In the genomic region with DNA sequence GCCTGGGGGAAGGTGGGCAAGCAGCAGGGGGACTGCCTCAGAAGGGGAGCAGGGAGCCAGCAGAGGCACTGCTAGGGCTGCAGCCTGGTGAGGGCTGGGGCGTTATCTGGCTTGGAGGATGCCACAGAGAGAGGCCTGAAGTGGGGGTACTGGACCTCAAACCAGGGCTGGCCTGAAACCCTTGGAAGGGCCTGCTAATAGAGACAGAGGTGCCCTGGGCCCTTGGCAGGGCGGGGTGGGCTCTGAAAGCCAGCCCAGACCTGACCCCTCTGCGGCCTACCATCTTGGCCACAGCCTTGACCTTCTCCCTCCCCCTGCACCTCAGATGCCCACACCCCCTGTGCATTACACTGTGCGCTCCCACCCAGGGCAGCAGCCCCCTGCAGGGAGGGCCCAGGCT, we compare ENCODE assay signal across 23 cellular contexts. TPM values are rescaled to one million over a fixed set of nuclear protein-coding genes. Genes with fewer than 3 reads are reported as not detected.
A peak's percentile ranks its signal among the peaks of the same experiment; 100 is the strongest.
DNase-seq lines count a peak whose midpoint lies in the region; ATAC-seq and TF ChIP-seq lines count a peak whose summit lies in the region.
"Had no signal": no experiment of that assay in that cellular context is flagged by ENCODE, and none has a peak within 500 bp of the region (broad histone marks: within the 10 kb centered on the region; RNA-seq: fewer than 3 reads in every experiment).

No MANE protein-coding gene starts in this region.

- H4K20me1 ChIP-seq in PC-9 (ENCODE audit: insufficient read depth) (no peaks in the 10 kb centered on the region), smooth muscle cell (ENCODE audit: low read depth) (no peaks in the 10 kb centered on the region)

- no peaks in the 10 kb centered on the region for H3K36me3 Mint-ChIP-seq in CD8-positive, alpha-beta T cell
- H3K36me3 Mint-ChIP-seq: activated naive CD4-positive, alpha-beta T cell treated with anti-CD3 and anti-CD28 coated beads, Interleukin-2, amount 10 ng/mL, durations not matched to agents 7 days and 5 days; stimulated activated effector memory CD8-positive, alpha-beta T cell treated with anti-CD3 and anti-CD28 coated beads, Interleukin-12 subunit alpha, Interleukin-12 subunit beta, amount 100 ng/mL, for 72 hours had no signal

- CTCF ChIA-PET in PC-9 (lab: Charles Lee) = interaction anchor here (0.5 to 1.6 kb wide), 3 partner anchors 94 to 384 kb away, joined by 3 to 4 read pairs (median 3); no protein-coding TSS in a partner anchor
- CTCF ChIA-PET in CD8-positive, alpha-beta T cell (lab: Charles Lee) = interaction anchor here (20.4 kb wide), 1 partner anchor 14 kb away, joined by 328 read pairs; no protein-coding TSS in a partner anchor

- no peak for ATAC-seq in CD8-positive, alpha-beta T cell
- ATAC-seq: activated CD4-positive, alpha-beta T cell treated with anti-CD3 and anti-CD28 coated beads for 36 hours; stimulated activated effector memory CD8-positive, alpha-beta T cell treated with anti-CD3 and anti-CD28 coated beads, Interleukin-12 subunit alpha, Interleukin-12 subunit beta, amount 100 ng/mL, for 72 hours; T-helper 17 cell had no signal

- BruUV-seq in PC-9 (replicated peaks; lab: Mats Ljungman, UMichigan) = no TSS peak

- intact Hi-C loops in PC-9 (cut with micrococcal nuclease; ENCODE audit: unreplicated experiment) = loop anchor here (5.0 kb wide), 1 partner anchor 171 kb away; no protein-coding TSS in a partner anchor
- intact Hi-C loops in CD8-positive, alpha-beta T cell (cut with DNase I, micrococcal nuclease) = no loop called here

- TF ChIP-seq CTCF in PC-9 (conservative IDR thresholded peaks at IDR 0.05) (no peak), smooth muscle cell (IDR thresholded peaks at IDR 0.05; ENCODE audit: borderline replicate concordance, insufficient read depth, poor library complexity, severe bottlenecking) (no peak)
- TF ChIP-seq CTCF in CD8-positive, alpha-beta T cell (IDR thresholded peaks at IDR 0.05) = no peak

- peaks cover 34% of the 10 kb centered on the region for H3K4me1 Mint-ChIP-seq in CD8-positive, alpha-beta T cell (ENCODE audit: low read depth)

- H3K27me3 ChIP-seq in PC-9 (ENCODE audit: insufficient read depth, low read depth) (no peaks in the 10 kb centered on the region), smooth muscle cell (ENCODE audit: low read depth) (no peaks in the 10 kb centered on the region)
- no peaks in the 10 kb centered on the region for H3K27me3 ChIP-seq in CD8-positive, alpha-beta T cell (ENCODE audit: insufficient read depth, low read length)
- H3K27me3 ChIP-seq: dorsolateral prefrontal cortex, testis had no signal

- no peaks in the 10 kb centered on the region for H3K36me3 ChIP-seq in PC-9 (ENCODE audit: low read depth)
- H3K36me3 ChIP-seq in smooth muscle cell (ENCODE audit: low read depth) = no peaks in the 10 kb centered on the region
- no peaks in the 10 kb centered on the region for H3K36me3 ChIP-seq in CD8-positive, alpha-beta T cell (ENCODE audit: insufficient read depth, low read length)

- H3K27ac Mint-ChIP-seq in CD8-positive, alpha-beta T cell = no peak overlapping the region
- H3K27ac Mint-ChIP-seq: activated CD4-positive, alpha-beta T cell treated with anti-CD3 and anti-CD28 coated beads for 36 hours; activated naive CD4-positive, alpha-beta T cell treated with anti-CD3 and anti-CD28 coated beads, Interleukin-2, amount 10 ng/mL, durations not matched to agents 7 days and 5 days; activated T-cell treated with anti-CD3 and anti-CD28 coated beads, Interleukin-2, amount 50 U/mL, for 24 hours; CD4-positive, alpha-beta T cell; stimulated activated effector memory CD8-positive, alpha-beta T cell treated with anti-CD3 and anti-CD28 coated beads, Interleukin-12 subunit alpha, Interleukin-12 subunit beta, amount 100 ng/mL, for 72 hours; T-helper 17 cell had no signal

- H3K27ac ChIP-seq in PC-9 (peak overlapping the region; percentile 70), smooth muscle cell (ENCODE audit: low read depth) (peak overlapping the region; percentile 13)
- H3K27ac ChIP-seq in CD8-positive, alpha-beta T cell (ENCODE audit: low read depth, low read length) = no peak overlapping the region
- H3K27ac ChIP-seq: dorsolateral prefrontal cortex, psoas muscle had no signal

- POLR2A ChIA-PET in PC-9 (lab: Charles Lee; ENCODE audit: unreplicated experiment) = interaction anchor here (0.6 kb wide), 2 partner anchors 93 to 323 kb away, joined by 3 read pairs; a partner anchor contains a TSS
- POLR2A ChIA-PET in CD8-positive, alpha-beta T cell (lab: Charles Lee) = no interaction called here

- H3K9ac ChIP-seq in smooth muscle cell (ENCODE audit: low read depth) = no peak overlapping the region

- H3K9me2 ChIP-seq in PC-9 (ENCODE audit: insufficient read depth) = no peaks in the 10 kb centered on the region

- DNase-seq in D341Med (ENCODE audit: low spot score) (peak; percentile 24), PC-9 (no peak), islet precursor cell (peak; percentile 38), smooth muscle cell (lab: John Stamatoyannopoulos, UW; ENCODE audit: unreplicated experiment) (no peak), NCI-H524 (lab: John Stamatoyannopoulos, UW) (no peak), cerebellum (ENCODE audit: low spot score) (no peak)
- DNase-seq in CD8-positive, alpha-beta T cell = no peak
- DNase-seq: activated CD4-positive, alpha-beta T cell treated with anti-CD3 and anti-CD28 coated beads for 36 hours; activated CD8-positive, alpha-beta memory T cell treated with anti-CD3 and anti-CD28 coated beads for 24 hours; activated naive CD4-positive, alpha-beta T cell treated with anti-CD3 and anti-CD28 coated beads, Interleukin-2, amount 10 ng/mL, durations not matched to agents 7 days and 5 days; activated T-cell treated with anti-CD3 and anti-CD28 coated beads, Interleukin-2, amount 50 U/mL, for 24 hours; caudate nucleus; CD4-positive, alpha-beta T cell; KBM-7; NCI-H1436; NCI-H2107; NCI-H510A treated with DMSO at 0.1 percent for 48 hours; psoas muscle; small intestine; T-helper 17 cell; testis had no signal

- no peaks in the 10 kb centered on the region for H3K9me3 Mint-ChIP-seq in CD8-positive, alpha-beta T cell
- H3K9me3 Mint-ChIP-seq: activated naive CD4-positive, alpha-beta T cell treated with anti-CD3 and anti-CD28 coated beads, Interleukin-2, amount 10 ng/mL, durations not matched to agents 7 days and 5 days; activated T-cell treated with anti-CD3 and anti-CD28 coated beads, Interleukin-2, amount 50 U/mL, for 24 hours; CD4-positive, alpha-beta T cell; stimulated activated effector memory CD8-positive, alpha-beta T cell treated with anti-CD3 and anti-CD28 coated beads, Interleukin-12 subunit alpha, Interleukin-12 subunit beta, amount 100 ng/mL, for 72 hours had no signal

- no peak overlapping the region for H3K4me3 Mint-ChIP-seq in CD8-positive, alpha-beta T cell
- H3K4me3 Mint-ChIP-seq: activated CD4-positive, alpha-beta T cell treated with anti-CD3 and anti-CD28 coated beads for 36 hours; activated naive CD4-positive, alpha-beta T cell treated with anti-CD3 and anti-CD28 coated beads, Interleukin-2, amount 10 ng/mL, durations not matched to agents 7 days and 5 days; activated T-cell treated with anti-CD3 and anti-CD28 coated beads, Interleukin-2, amount 50 U/mL, for 24 hours; CD4-positive, alpha-beta T cell; stimulated activated effector memory CD8-positive, alpha-beta T cell treated with anti-CD3 and anti-CD28 coated beads, Interleukin-12 subunit alpha, Interleukin-12 subunit beta, amount 100 ng/mL, for 72 hours; T-helper 17 cell had no signal

- WGBS in smooth muscle cell (ENCODE audit: low lambda C conversion rate) = 87% methylated on average over 3 of the region's 4 CpGs

- no peaks in the 10 kb centered on the region for H3K9me3 ChIP-seq in PC-9 (ENCODE audit: insufficient read depth, low read depth)
- no peaks in the 10 kb centered on the region for H3K9me3 ChIP-seq in smooth muscle cell (replicated peaks; ENCODE audit: low read depth)
- no peaks in the 10 kb centered on the region for H3K9me3 ChIP-seq in CD8-positive, alpha-beta T cell (ENCODE audit: low read length)
- H3K9me3 ChIP-seq: psoas muscle, testis had no signal

- H3K79me2 ChIP-seq in PC-9 (ENCODE audit: low read depth) = no peaks in the 10 kb centered on the region
- no peaks in the 10 kb centered on the region for H3K79me2 ChIP-seq in smooth muscle cell (ENCODE audit: low read depth)

- H3K27me3 Mint-ChIP-seq in CD8-positive, alpha-beta T cell (ENCODE audit: low read depth) = no peaks in the 10 kb centered on the region
- H3K27me3 Mint-ChIP-seq: activated CD4-positive, alpha-beta T cell treated with anti-CD3 and anti-CD28 coated beads for 36 hours; activated T-cell treated with anti-CD3 and anti-CD28 coated beads, Interleukin-2, amount 50 U/mL, for 24 hours; CD4-positive, alpha-beta T cell; T-helper 17 cell had no signal

- H3F3A ChIP-seq in PC-9 (ENCODE audit: insufficient read depth, low read depth) (peaks cover 45% of the 10 kb centered on the region; the same call in 1 of the 2 replicates), smooth muscle cell (ENCODE audit: low read depth) (peaks cover 8% of the 10 kb centered on the region)

- H2AFZ ChIP-seq in PC-9 = no peak overlapping the region
- H2AFZ ChIP-seq in smooth muscle cell (ENCODE audit: low read depth) = no peak overlapping the region

- H3K4me2 ChIP-seq in PC-9 (peak overlapping the region; percentile 59), smooth muscle cell (no peak overlapping the region)

- H3K4me3 ChIP-seq in PC-9 = no peak overlapping the region; the same call in 1 of the 2 replicates
- no peak overlapping the region for H3K4me3 ChIP-seq in smooth muscle cell
- H3K4me3 ChIP-seq in CD8-positive, alpha-beta T cell (ENCODE audit: low read depth, low read length) = no peak overlapping the region
- H3K4me3 ChIP-seq: dorsolateral prefrontal cortex, psoas muscle, testis had no signal

- H3K4me1 ChIP-seq in PC-9 (replicated peaks; ENCODE audit: insufficient read depth) = peaks cover 49% of the 10 kb centered on the region
- H3K4me1 ChIP-seq in smooth muscle cell (ENCODE audit: low read depth) = peaks cover 14% of the 10 kb centered on the region
- peaks cover 17% of the 10 kb centered on the region for H3K4me1 ChIP-seq in CD8-positive, alpha-beta T cell (ENCODE audit: insufficient read depth, low read length)

RNA-seq across cellular contexts. Expression of a gene that starts 29.6 kb away (rescaled TPM):
- 35.8 and 50.7 TPM in 2 replicates for total RNA-seq in PC-9 (2021)
- 239 and 252 TPM in 2 replicates for total RNA-seq in smooth muscle cell
- 736 and 899 TPM in 2 replicates for polyA plus RNA-seq in smooth muscle cell
- 1 to 10 TPM; 1.1 to 2.2 TPM for total RNA-seq in CD8-positive, alpha-beta T cell
- 5.5 TPM for total RNA-seq in cerebellum

RNA-seq across cellular contexts. Expression of a gene that starts 36.2 kb away (rescaled TPM):
- total RNA-seq in PC-9 (2021) (6.0 and 6.1 TPM in 2 replicates), smooth muscle cell (9.3 and 12.4 TPM in 2 replicates), cerebellum (14.2 TPM)
- polyA plus RNA-seq in smooth muscle cell = 23.7 and 27.5 TPM in 2 replicates
- total RNA-seq in CD8-positive, alpha-beta T cell = 1 to 10 TPM; 2.5 to 4.8 TPM

RNA-seq across cellular contexts. Expression of a gene that starts 38.7 kb away (rescaled TPM):
- total RNA-seq in PC-9 (2021) (67.2 and 81.8 TPM in 2 replicates), smooth muscle cell (21.6 and 34.1 TPM in 2 replicates), cerebellum (13.1 TPM)
- 33.7 and 39.4 TPM in 2 replicates for polyA plus RNA-seq in smooth muscle cell
- total RNA-seq in CD8-positive, alpha-beta T cell = 10 to 100 TPM; 29.2 to 29.6 TPM

Comparison
In these comparisons a context has a peak if more than half of its experiments do, and no peak if none do; other contexts are left out.
1. DNase-seq: peak in D341Med (single experiment) and islet precursor cell (single experiment); none in PC-9 (0 of 2), smooth muscle cell (single experiment), NCI-H524 (0 of 2), CD8-positive, alpha-beta T cell (0 of 7) and cerebellum (single experiment).